ENCODE assay signal across 8 cellular contexts in the genomic region with DNA sequence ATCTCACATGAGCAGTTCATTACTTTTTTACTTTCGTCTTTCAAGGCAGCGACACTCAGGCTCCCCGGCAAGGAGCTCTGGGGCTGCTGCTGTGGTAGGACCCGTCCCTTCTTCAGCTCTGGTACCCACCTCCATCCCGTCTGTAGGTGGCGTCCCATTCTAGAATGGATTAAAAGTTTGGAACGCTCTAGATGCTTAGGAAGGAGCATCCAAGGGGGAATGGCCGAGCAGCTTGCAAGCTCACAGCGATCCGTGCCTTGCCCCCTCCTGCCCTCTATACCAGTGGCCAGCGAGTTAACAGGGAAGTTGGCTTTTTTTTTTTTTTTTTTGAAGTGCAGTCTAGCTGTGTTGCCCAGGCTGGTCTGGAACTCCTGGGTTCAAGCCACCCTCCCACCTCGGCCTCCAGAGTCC. TPM values are rescaled to one million over a fixed set of nuclear protein-coding genes. Genes with fewer than 3 reads are reported as not detected.
A peak's percentile ranks its signal among the peaks of the same experiment; 100 is the strongest.
DNase-seq lines count a peak whose midpoint lies in the region; ATAC-seq and TF ChIP-seq lines count a peak whose summit lies in the region.

No MANE protein-coding gene starts in this region.

- H3K4me1 Mint-ChIP-seq in chondrocyte (ENCODE audit: low read depth), result peaks cover 17% of the 10 kb centered on the region
- peaks cover 48% of the 10 kb centered on the region for H3K4me1 Mint-ChIP-seq in neural progenitor cell

- WGBS in right cardiac atrium, result 66% methylated on average over 12 of the region's 12 CpGs

- DNase-seq in right cardiac atrium, result peak in 2 of 3 donors; percentile 67 to 68
- no peak for DNase-seq in cardiac septum (ENCODE audit: low spot score)
- DNase-seq in M059J (ENCODE audit: low read depth), result peak; percentile 37
- no peak for DNase-seq in chondrocyte (ENCODE audit: low spot score)
- DNase-seq in neural progenitor cell (ENCODE audit: low spot score), result peak; percentile 68
- no peak for DNase-seq in NCI-H2196 treated with DMSO at 0.1 percent for 48 hours (lab: John Stamatoyannopoulos, UW; ENCODE audit: unreplicated experiment)
- DNase-seq in NCI-H748 (lab: John Stamatoyannopoulos, UW; ENCODE audit: unreplicated experiment), result no peak
- DNase-seq in HK-2 (ENCODE audit: unreplicated experiment), result no peak

- no peak overlapping the region for H2AFZ ChIP-seq in neural progenitor cell (replicated peaks)

- H3K9me3 ChIP-seq in right cardiac atrium (ENCODE audit: control insufficient read depth, low read length) (no peaks in the 10 kb centered on the region), neural progenitor cell (ENCODE audit: low read depth) (no peaks in the 10 kb centered on the region)

- no peak overlapping the region for H3K4me3 ChIP-seq in right cardiac atrium (ENCODE audit: low read length)
- no peak overlapping the region for H3K4me3 ChIP-seq in neural progenitor cell

- H3K36me3 Mint-ChIP-seq in chondrocyte (ENCODE audit: low read depth) (no peaks in the 10 kb centered on the region), neural progenitor cell (peaks cover 5% of the 10 kb centered on the region)

- H3K36me3 ChIP-seq in neural progenitor cell, result no peaks in the 10 kb centered on the region

- H3K79me2 ChIP-seq in neural progenitor cell (ENCODE audit: low read depth), result no peaks in the 10 kb centered on the region

- H3K27me3 ChIP-seq in right cardiac atrium (ENCODE audit: control insufficient read depth, insufficient read depth) (no peaks in the 10 kb centered on the region), neural progenitor cell (no peaks in the 10 kb centered on the region)

- H3K27ac ChIP-seq in right cardiac atrium (ENCODE audit: low read length) (no peak overlapping the region), neural progenitor cell (no peak overlapping the region)

- H3K27me3 Mint-ChIP-seq in chondrocyte (ENCODE audit: low read depth), result no peaks in the 10 kb centered on the region
- H3K27me3 Mint-ChIP-seq in neural progenitor cell (ENCODE audit: insufficient read depth, low read depth), result peaks cover 10% of the 10 kb centered on the region

- H3K4me3 Mint-ChIP-seq in chondrocyte (ENCODE audit: unreplicated experiment) (no peak overlapping the region), neural progenitor cell (peak overlapping the region; percentile 64)

- H3F3A ChIP-seq in neural progenitor cell (ENCODE audit: low read depth), result peaks cover 13% of the 10 kb centered on the region

- no peak overlapping the region for H3K9ac ChIP-seq in neural progenitor cell

- intact Hi-C loops in right cardiac atrium (cut with DNase I), result no loop called here
- intact Hi-C loops in cardiac septum (cut with DNase I), result loop anchor here (5.0 kb wide), 1 partner anchor 33 kb away; no protein-coding TSS in a partner anchor

- peak overlapping the region; percentile 9 for H3K4me2 ChIP-seq in neural progenitor cell

- H4K20me1 ChIP-seq in neural progenitor cell (ENCODE audit: low read depth), result no peaks in the 10 kb centered on the region

- peaks cover 6% of the 10 kb centered on the region for H3K4me1 ChIP-seq in right cardiac atrium (ENCODE audit: control insufficient read depth, insufficient read depth, low read length)
- peaks cover 24% of the 10 kb centered on the region for H3K4me1 ChIP-seq in neural progenitor cell

- no peak for ATAC-seq in right cardiac atrium

- no peak overlapping the region for H3K27ac Mint-ChIP-seq in chondrocyte (ENCODE audit: unreplicated experiment)
- peak overlapping the region; percentile 16 for H3K27ac Mint-ChIP-seq in neural progenitor cell

- TF ChIP-seq CTCF in chondrocyte (IDR thresholded peaks at IDR 0.05), result peak; percentile 74
- TF ChIP-seq CTCF in neural progenitor cell (IDR thresholded peaks at IDR 0.05), result peak; percentile 56

- H3K9me3 Mint-ChIP-seq in chondrocyte (ENCODE audit: low read depth), result no peaks in the 10 kb centered on the region
- H3K9me3 Mint-ChIP-seq in neural progenitor cell, result no peaks in the 10 kb centered on the region

RNA-seq across cellular contexts. Expression of gene TTYH3, which starts 22.8 kb away (rescaled TPM):
- total RNA-seq in right cardiac atrium (10 to 100 TPM; 12.4 to 25.0 (median 17.0) TPM), cardiac septum (17.1 TPM), chondrocyte (196 to 209 TPM (median 198 TPM) in 3 replicates), neural progenitor cell (ENCODE audit: low replicate concordance) (13.2 and 60.0 TPM in 2 replicates)
- polyA plus RNA-seq in right cardiac atrium, result 8.1 TPM
- total RNA-seq in M059J (2014; rRNA removed; shearing (Covaris generic)), result 18.9 and 38.9 TPM in 2 replicates

RNA-seq across cellular contexts. Expression of gene IQCE, which starts 50.2 kb away (rescaled TPM):
- total RNA-seq in right cardiac atrium (10 to 100 TPM; 10.6 to 16.0 (median 15.2) TPM), cardiac septum (13.3 TPM), chondrocyte (9.3 to 20.2 TPM (median 10.0 TPM) in 3 replicates), neural progenitor cell (ENCODE audit: low replicate concordance) (4.6 and 10.1 TPM in 2 replicates)
- 7.9 TPM for polyA plus RNA-seq in right cardiac atrium
- total RNA-seq in M059J (2014; rRNA removed; shearing (Covaris generic)), result 7.9 and 11.2 TPM in 2 replicates

RNA-seq across cellular contexts. Expression of gene BRAT1, which starts 53.7 kb away (rescaled TPM):
- total RNA-seq in right cardiac atrium (10 to 100 TPM; 15.4 to 19.0 (median 16.1) TPM), cardiac septum (12.8 TPM), chondrocyte (19.6 to 30.6 TPM (median 21.0 TPM) in 3 replicates), neural progenitor cell (ENCODE audit: low replicate concordance) (9.3 and 52.2 TPM in 2 replicates)
- polyA plus RNA-seq in right cardiac atrium, result 16.9 TPM
- 18.8 and 39.0 TPM in 2 replicates for total RNA-seq in M059J (2014; rRNA removed; shearing (Covaris generic))

Comparison
In these comparisons a context has a peak if more than half of its experiments do, and no peak if none do; other contexts are left out.
1. DNase-seq: peak in right cardiac atrium (2 of 3), M059J (single experiment) and neural progenitor cell (single experiment); none in cardiac septum (single experiment), chondrocyte (single experiment), NCI-H2196 treated with DMSO at 0.1 percent for 48 hours (single experiment), NCI-H748 (single experiment) and HK-2 (single experiment).